Comparison of ENCODE assay signal across 19 cellular contexts in the genomic region with DNA sequence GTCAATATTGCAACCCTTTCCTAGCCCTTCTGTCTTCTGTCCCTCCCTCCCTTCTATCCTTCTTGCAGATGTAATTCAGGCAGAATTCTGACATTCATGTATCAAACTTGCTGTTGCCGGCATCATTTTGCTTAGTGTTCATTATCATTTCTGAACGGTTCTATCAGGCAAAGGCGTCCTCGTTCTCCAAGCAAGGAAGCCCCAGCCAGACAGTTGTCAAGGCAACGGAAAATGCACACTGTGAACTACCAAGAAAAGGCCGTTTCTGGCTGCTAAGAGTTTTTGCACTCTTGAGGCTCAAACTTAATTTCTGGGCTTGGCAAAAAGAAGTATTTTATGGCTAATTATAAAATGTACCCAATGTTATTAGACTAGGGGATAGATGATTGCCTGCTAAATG.
DNase-seq lines count a peak whose midpoint lies in the region; ATAC-seq and TF ChIP-seq lines count a peak whose summit lies in the region.
"Had no signal": no experiment of that assay in that cellular context is flagged by ENCODE, and none has a peak within 500 bp of the region (broad histone marks: within the 10 kb centered on the region; RNA-seq: fewer than 3 reads in every experiment).

No MANE protein-coding gene starts in this region.

- peak overlapping the region; percentile 27 for H3K4me3 ChIP-seq in neural cell (ENCODE audit: low read length)
- H3K4me3 ChIP-seq: BLaER1 treated with 17β-estradiol and CSF1 and Interleukin-3, amounts not matched to agents 10 nM and 100 nM had no signal

- no peaks in the 10 kb centered on the region for H3K27me3 Mint-ChIP-seq in stimulated activated memory B cell treated with anti-CD40 and anti-IgM and Interleukin-4, amounts not matched to agents 10 μg/mL and 1 μg/mL and 100 μg/mL, for 72 hours

- no peak overlapping the region for H3K4me2 ChIP-seq in neural cell (ENCODE audit: low read length)
- H3K4me2 ChIP-seq: BLaER1 treated with 17β-estradiol and CSF1 and Interleukin-3, amounts not matched to agents 10 nM and 100 nM had no signal

- no peaks in the 10 kb centered on the region for H3K27me3 ChIP-seq in neural cell (ENCODE audit: insufficient read depth, low read depth, low read length)
- H3K27me3 ChIP-seq: BLaER1 treated with 17β-estradiol and CSF1 and Interleukin-3, amounts not matched to agents 10 nM and 100 nM had no signal

- H3F3A ChIP-seq in neural cell (ENCODE audit: insufficient read depth, low read length, poor library complexity, severe bottlenecking): no peaks in the 10 kb centered on the region

- no peak overlapping the region for H3K4me3 Mint-ChIP-seq in stimulated activated memory B cell treated with anti-CD40 and anti-IgM and Interleukin-4, amounts not matched to agents 10 μg/mL and 1 μg/mL and 100 μg/mL, for 72 hours
- H3K4me3 Mint-ChIP-seq: B cell; CD4-positive, alpha-beta T cell; CD8-positive, alpha-beta T cell had no signal

- TF ChIP-seq EP300 in neural cell (conservative IDR thresholded peaks at IDR 0.05; ENCODE audit: poor library complexity, severe bottlenecking): no peak

- TF ChIP-seq RAD21 in neural cell (conservative IDR thresholded peaks at IDR 0.05): peak; percentile 20

- H3K79me2 ChIP-seq in neural cell (replicated peaks; ENCODE audit: insufficient read depth, low read length): no peaks in the 10 kb centered on the region

- H4K20me1 ChIP-seq in neural cell (ENCODE audit: insufficient read depth): no peaks in the 10 kb centered on the region
- H4K20me1 ChIP-seq: BLaER1 treated with 17β-estradiol and CSF1 and Interleukin-3, amounts not matched to agents 10 nM and 100 nM had no signal

- no peaks in the 10 kb centered on the region for H3K9me3 ChIP-seq in neural cell (ENCODE audit: low read length)
- H3K9me3 ChIP-seq: Caco-2 had no signal

- H3K36me3 ChIP-seq in neural cell (ENCODE audit: insufficient read depth, low read length): no peaks in the 10 kb centered on the region
- H3K36me3 ChIP-seq: BLaER1 treated with 17β-estradiol and CSF1 and Interleukin-3, amounts not matched to agents 10 nM and 100 nM had no signal

- no peaks in the 10 kb centered on the region for H3K9me2 ChIP-seq in neural cell (ENCODE audit: insufficient read depth, low read length)

- ATAC-seq in HG03039 (IDR thresholded peaks at IDR 0.05; ENCODE audit: unreplicated experiment): no peak
- no peak for ATAC-seq in GM21447 (IDR thresholded peaks at IDR 0.05; ENCODE audit: unreplicated experiment)
- no peak for ATAC-seq in stimulated activated memory B cell treated with anti-CD40 and anti-IgM and Interleukin-4, amounts not matched to agents 10 μg/mL and 1 μg/mL and 100 μg/mL, for 72 hours
- ATAC-seq: CD8-positive, alpha-beta T cell had no signal

- TF ChIP-seq CTCF in neural cell (IDR thresholded peaks at IDR 0.05; ENCODE audit: poor library complexity, severe bottlenecking): no peak

- DNase-seq in Ammon's horn (ENCODE audit: low spot score) (peak; percentile 48), M059J (ENCODE audit: low read depth) (peak; percentile 11), left kidney (ENCODE audit: low read depth, low spot score) (peak; percentile 42), SIG-M5 treated with dmso at 0.1 percent for 504 hours (lab: John Stamatoyannopoulos, UW; ENCODE audit: unreplicated experiment) (no peak)
- DNase-seq: 8988T; ACHN; Caco-2; Calu3; CD4-positive, alpha-beta T cell; CD8-positive, alpha-beta T cell; DMS79 treated with DMSO at 0.1 percent for 48 hours; GF-D8 had no signal

- H3K27ac Mint-ChIP-seq in stimulated activated memory B cell treated with anti-CD40 and anti-IgM and Interleukin-4, amounts not matched to agents 10 μg/mL and 1 μg/mL and 100 μg/mL, for 72 hours: no peak overlapping the region
- H3K27ac Mint-ChIP-seq: B cell; CD4-positive, alpha-beta T cell; CD8-positive, alpha-beta T cell had no signal

- H3K4me1 Mint-ChIP-seq in stimulated activated memory B cell treated with anti-CD40 and anti-IgM and Interleukin-4, amounts not matched to agents 10 μg/mL and 1 μg/mL and 100 μg/mL, for 72 hours: no peaks in the 10 kb centered on the region
- H3K4me1 Mint-ChIP-seq: B cell had no signal

- peaks cover 9% of the 10 kb centered on the region for H3K9me3 Mint-ChIP-seq in stimulated activated memory B cell treated with anti-CD40 and anti-IgM and Interleukin-4, amounts not matched to agents 10 μg/mL and 1 μg/mL and 100 μg/mL, for 72 hours

- H3K9ac ChIP-seq in neural cell (ENCODE audit: low read length): no peak overlapping the region
- H3K9ac ChIP-seq: BLaER1 treated with 17β-estradiol and CSF1 and Interleukin-3, amounts not matched to agents 10 nM and 100 nM had no signal

- no peaks in the 10 kb centered on the region for H3K36me3 Mint-ChIP-seq in stimulated activated memory B cell treated with anti-CD40 and anti-IgM and Interleukin-4, amounts not matched to agents 10 μg/mL and 1 μg/mL and 100 μg/mL, for 72 hours
- H3K36me3 Mint-ChIP-seq: CD8-positive, alpha-beta T cell had no signal

- no peak overlapping the region for H2AFZ ChIP-seq in neural cell (ENCODE audit: low read depth, low read length)

- peak overlapping the region; percentile 10 for H3K27ac ChIP-seq in neural cell (ENCODE audit: low read length)
- H3K27ac ChIP-seq: BLaER1 treated with 17β-estradiol and CSF1 and Interleukin-3, amounts not matched to agents 10 nM and 100 nM; C4-2B had no signal

TF ChIP-seq in neural cell, 6 proteins besides CTCF, POLR2A, EP300 and RAD21:
- TF ChIP-seq EZH2 (IDR thresholded peaks at IDR 0.05; ENCODE audit: borderline replicate concordance, insufficient read depth, low read length, poor library complexity, severe bottlenecking) (no peak), SMC3 (conservative IDR thresholded peaks at IDR 0.05; ENCODE audit: poor library complexity) (no peak), TAF1 (IDR thresholded peaks at IDR 0.05; ENCODE audit: low read depth) (no peak), POLR2AphosphoS5 (IDR thresholded peaks at IDR 0.05) (peak; percentile 30), MXI1 (conservative IDR thresholded peaks at IDR 0.05; ENCODE audit: poor library complexity, severe bottlenecking) (no peak)
- TF ChIP-seq, protein P1, sequence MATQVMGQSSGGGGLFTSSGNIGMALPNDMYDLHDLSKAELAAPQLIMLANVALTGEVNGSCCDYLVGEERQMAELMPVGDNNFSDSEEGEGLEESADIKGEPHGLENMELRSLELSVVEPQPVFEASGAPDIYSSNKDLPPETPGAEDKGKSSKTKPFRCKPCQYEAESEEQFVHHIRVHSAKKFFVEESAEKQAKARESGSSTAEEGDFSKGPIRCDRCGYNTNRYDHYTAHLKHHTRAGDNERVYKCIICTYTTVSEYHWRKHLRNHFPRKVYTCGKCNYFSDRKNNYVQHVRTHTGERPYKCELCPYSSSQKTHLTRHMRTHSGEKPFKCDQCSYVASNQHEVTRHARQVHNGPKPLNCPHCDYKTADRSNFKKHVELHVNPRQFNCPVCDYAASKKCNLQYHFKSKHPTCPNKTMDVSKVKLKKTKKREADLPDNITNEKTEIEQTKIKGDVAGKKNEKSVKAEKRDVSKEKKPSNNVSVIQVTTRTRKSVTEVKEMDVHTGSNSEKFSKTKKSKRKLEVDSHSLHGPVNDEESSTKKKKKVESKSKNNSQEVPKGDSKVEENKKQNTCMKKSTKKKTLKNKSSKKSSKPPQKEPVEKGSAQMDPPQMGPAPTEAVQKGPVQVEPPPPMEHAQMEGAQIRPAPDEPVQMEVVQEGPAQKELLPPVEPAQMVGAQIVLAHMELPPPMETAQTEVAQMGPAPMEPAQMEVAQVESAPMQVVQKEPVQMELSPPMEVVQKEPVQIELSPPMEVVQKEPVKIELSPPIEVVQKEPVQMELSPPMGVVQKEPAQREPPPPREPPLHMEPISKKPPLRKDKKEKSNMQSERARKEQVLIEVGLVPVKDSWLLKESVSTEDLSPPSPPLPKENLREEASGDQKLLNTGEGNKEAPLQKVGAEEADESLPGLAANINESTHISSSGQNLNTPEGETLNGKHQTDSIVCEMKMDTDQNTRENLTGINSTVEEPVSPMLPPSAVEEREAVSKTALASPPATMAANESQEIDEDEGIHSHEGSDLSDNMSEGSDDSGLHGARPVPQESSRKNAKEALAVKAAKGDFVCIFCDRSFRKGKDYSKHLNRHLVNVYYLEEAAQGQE (IDR thresholded peaks at IDR 0.05; ENCODE audit: borderline replicate concordance): peak; percentile 10
TF ChIP-seq in neural cell: peak in this region for 2.
